ENCODE assay signal across 16 cellular contexts in the genomic region with DNA sequence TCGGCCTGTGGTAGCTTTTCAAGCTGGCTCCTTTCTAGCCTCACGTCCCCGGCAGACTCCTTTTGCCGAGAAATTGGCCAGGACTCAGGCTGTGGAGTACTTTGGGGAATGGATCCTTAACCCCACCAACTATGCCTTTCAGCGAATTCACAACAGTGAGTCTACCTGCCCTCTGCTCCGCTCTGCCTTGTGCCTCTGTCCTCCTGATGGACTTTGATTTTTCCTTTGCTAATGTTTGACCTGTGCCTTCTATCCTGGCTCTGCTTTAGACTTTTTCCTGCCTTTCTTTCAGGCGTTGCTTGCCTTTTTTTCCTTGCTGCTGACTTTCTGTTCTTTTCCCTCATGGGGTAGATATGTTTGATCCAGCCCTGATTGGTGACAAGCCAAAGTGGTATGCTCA. TPM values are rescaled to one million over a fixed set of nuclear protein-coding genes. Genes with fewer than 3 reads are reported as not detected.
A peak's percentile ranks its signal among the peaks of the same experiment; 100 is the strongest.
DNase-seq lines count a peak whose midpoint lies in the region; ATAC-seq and TF ChIP-seq lines count a peak whose summit lies in the region.
"Had no signal": no experiment of that assay in that cellular context is flagged by ENCODE, and none has a peak within 500 bp of the region (broad histone marks: within the 10 kb centered on the region; RNA-seq: fewer than 3 reads in every experiment).

No MANE protein-coding gene starts in this region.

- TF ChIP-seq CTCF in left ventricle myocardium inferior (IDR thresholded peaks at IDR 0.05; ENCODE audit: borderline replicate concordance) (no peak), nephron progenitor cell (IDR thresholded peaks at IDR 0.05) (no peak)

- H3K79me2 ChIP-seq in trophoblast cell (ENCODE audit: control insufficient read depth, insufficient read depth, low read length, poor library complexity): no peaks in the 10 kb centered on the region

- peaks cover 64% of the 10 kb centered on the region for H3K4me1 ChIP-seq in left ventricle myocardium inferior
- no peaks in the 10 kb centered on the region for H3K4me1 ChIP-seq in effector memory CD4-positive, alpha-beta T cell (ENCODE audit: control insufficient read depth, insufficient read depth, low read length, poor library complexity, severe bottlenecking)
- H3K4me1 ChIP-seq in trophoblast cell (ENCODE audit: control insufficient read depth in 1 of 2, insufficient read depth in 2 of 2, low read length in 2 of 2): no peaks in the 10 kb centered on the region

- no peak overlapping the region for H3K4ac ChIP-seq in trophoblast cell (ENCODE audit: low read depth, low read length)

- no peak overlapping the region for H2AK5ac ChIP-seq in trophoblast cell (ENCODE audit: low read length)

- H4K12ac ChIP-seq in trophoblast cell (ENCODE audit: low read depth, low read length): no peak overlapping the region

- intact Hi-C loops in left ventricle myocardium inferior (cut with micrococcal nuclease) (no loop called here), left cardiac atrium (cut with DNase I) (no loop called here)

- H3K27me3 ChIP-seq in left ventricle myocardium inferior (ENCODE audit: low read depth) (no peaks in the 10 kb centered on the region), trophoblast cell (ENCODE audit: insufficient read depth, low read length) (no peaks in the 10 kb centered on the region)
- no peaks in the 10 kb centered on the region for H3K27me3 ChIP-seq in effector memory CD4-positive, alpha-beta T cell (replicated peaks; ENCODE audit: control insufficient read depth, insufficient read depth, low read length, poor library complexity, severe bottlenecking)

- H3K36me3 ChIP-seq in left ventricle myocardium inferior (peaks cover 100% of the 10 kb centered on the region), trophoblast cell (ENCODE audit: control insufficient read depth in 1 of 2, insufficient read depth in 2 of 2, low read length in 2 of 2) (peaks cover 51 to 67% of the 10 kb centered on the region in 2 experiments)
- H3K36me3 ChIP-seq in effector memory CD4-positive, alpha-beta T cell (ENCODE audit: control insufficient read depth, insufficient read depth, low read length): peaks cover 84% of the 10 kb centered on the region

- no peak overlapping the region for H4K8ac ChIP-seq in trophoblast cell (ENCODE audit: low read depth, low read length)

- H3K4me3 Mint-ChIP-seq in nephron progenitor cell: no peak overlapping the region
- H3K4me3 Mint-ChIP-seq in stimulated activated naive B cell treated with anti-CD40 and anti-IgM and Interleukin-4, amounts not matched to agents 10 μg/mL and 1 μg/mL and 100 μg/mL, for 72 hours: no peak overlapping the region
- H3K4me3 Mint-ChIP-seq: B cell; CD4-positive, alpha-beta T cell had no signal

- H3K4me2 ChIP-seq in trophoblast cell (ENCODE audit: low read length): no peak overlapping the region

- peaks cover 60% of the 10 kb centered on the region for H3K36me3 Mint-ChIP-seq in nephron progenitor cell (ENCODE audit: low read depth)
- H3K36me3 Mint-ChIP-seq in stimulated activated naive B cell treated with anti-CD40 and anti-IgM and Interleukin-4, amounts not matched to agents 10 μg/mL and 1 μg/mL and 100 μg/mL, for 72 hours: peaks cover 38 to 55% of the 10 kb centered on the region in 2 donors

- H3K9me3 ChIP-seq in left ventricle myocardium inferior (replicated peaks) (no peaks in the 10 kb centered on the region), trophoblast cell (ENCODE audit: insufficient read depth, low read depth, low read length) (no peaks in the 10 kb centered on the region)
- H3K9me3 ChIP-seq in effector memory CD4-positive, alpha-beta T cell (ENCODE audit: control insufficient read depth, low read length): no peaks in the 10 kb centered on the region

- H3K4me3 ChIP-seq in left ventricle myocardium inferior: no peak overlapping the region
- no peak overlapping the region for H3K4me3 ChIP-seq in effector memory CD4-positive, alpha-beta T cell (ENCODE audit: insufficient read depth, low read depth, low read length, poor library complexity, severe bottlenecking)
- H3K4me3 ChIP-seq in trophoblast cell (ENCODE audit: low read depth, low read length): no peak overlapping the region
- H3K4me3 ChIP-seq: GM12878, GM23248 had no signal

- H3K27me3 Mint-ChIP-seq in nephron progenitor cell (ENCODE audit: low read depth, poor library complexity): no peaks in the 10 kb centered on the region
- no peaks in the 10 kb centered on the region for H3K27me3 Mint-ChIP-seq in stimulated activated naive B cell treated with anti-CD40 and anti-IgM and Interleukin-4, amounts not matched to agents 10 μg/mL and 1 μg/mL and 100 μg/mL, for 72 hours
- H3K27me3 Mint-ChIP-seq: B cell; CD4-positive, alpha-beta T cell had no signal

- H3K27ac Mint-ChIP-seq in nephron progenitor cell: peak overlapping the region; percentile 6
- H3K27ac Mint-ChIP-seq in stimulated activated naive B cell treated with anti-CD40 and anti-IgM and Interleukin-4, amounts not matched to agents 10 μg/mL and 1 μg/mL and 100 μg/mL, for 72 hours: peak overlapping the region; percentile 59
- H3K27ac Mint-ChIP-seq: B cell; CD4-positive, alpha-beta T cell had no signal

- H2BK120ac ChIP-seq in trophoblast cell (ENCODE audit: insufficient read depth, low read length, poor library complexity): no peak overlapping the region

- no peak overlapping the region for H3K18ac ChIP-seq in trophoblast cell (ENCODE audit: low read length)

- H2BK12ac ChIP-seq in trophoblast cell (ENCODE audit: low read length): no peak overlapping the region

- no peak overlapping the region for H2AFZ ChIP-seq in trophoblast cell (ENCODE audit: insufficient read depth, low read length, poor library complexity)
- H2AFZ ChIP-seq: GM23248 had no signal

- no peak for DNase-seq in left ventricle myocardium inferior
- no peak for DNase-seq in left cardiac atrium
- no peak for DNase-seq in left lobe of liver (ENCODE audit: low spot score)
- no peak for DNase-seq in nephron progenitor cell
- no peak for DNase-seq in stimulated activated naive B cell treated with anti-CD40 and anti-IgM and Interleukin-4, amounts not matched to agents 10 μg/mL and 1 μg/mL and 100 μg/mL, for 72 hours
- no peak for DNase-seq in effector memory CD4-positive, alpha-beta T cell
- DNase-seq in trophoblast cell: no peak
- DNase-seq: C1 segment of cervical spinal cord; Calu3; CD4-positive, alpha-beta T cell; DMS 273 treated with DMSO at 0.1 percent for 48 hours; GM23248; H7 had no signal

- WGBS in trophoblast cell (ENCODE audit: extremely low coverage, insufficient coverage, insufficient read length): no CpG with 5 or more reads among the region's 7 CpGs

- H3K9ac ChIP-seq in trophoblast cell (ENCODE audit: low read length): no peak overlapping the region
- H3K9ac ChIP-seq: GM23248 had no signal

- H4K91ac ChIP-seq in trophoblast cell (ENCODE audit: low read depth, low read length): no peak overlapping the region

- ATAC-seq in left cardiac atrium (no peak), left lobe of liver (peak; percentile 97), HG03439 (IDR thresholded peaks at IDR 0.05; ENCODE audit: unreplicated experiment) (no peak)
- no peak for ATAC-seq in stimulated activated naive B cell treated with anti-CD40 and anti-IgM and Interleukin-4, amounts not matched to agents 10 μg/mL and 1 μg/mL and 100 μg/mL, for 72 hours (replicated peaks)
- ATAC-seq: GM12878 had no signal

- H3K79me1 ChIP-seq in trophoblast cell (ENCODE audit: low read length): no peaks in the 10 kb centered on the region

- H3K23ac ChIP-seq in trophoblast cell (ENCODE audit: low read length): no peak overlapping the region

- no peaks in the 10 kb centered on the region for H3K9me3 Mint-ChIP-seq in nephron progenitor cell
- no peaks in the 10 kb centered on the region for H3K9me3 Mint-ChIP-seq in stimulated activated naive B cell treated with anti-CD40 and anti-IgM and Interleukin-4, amounts not matched to agents 10 μg/mL and 1 μg/mL and 100 μg/mL, for 72 hours
- H3K9me3 Mint-ChIP-seq: CD4-positive, alpha-beta T cell had no signal

- H3K27ac ChIP-seq in left ventricle myocardium inferior (replicated peaks) (peak overlapping the region; percentile 6), trophoblast cell (ENCODE audit: low read depth, low read length) (no peak overlapping the region)
- H3K27ac ChIP-seq in effector memory CD4-positive, alpha-beta T cell (ENCODE audit: insufficient read depth, low read length, poor library complexity, severe bottlenecking): no peak overlapping the region
- H3K27ac ChIP-seq: GM23248 had no signal

- H2BK5ac ChIP-seq in trophoblast cell (ENCODE audit: low read depth, low read length, poor library complexity): no peak overlapping the region

- no peak overlapping the region for H3K14ac ChIP-seq in trophoblast cell (ENCODE audit: low read length)

- no peaks in the 10 kb centered on the region for H3K4me1 Mint-ChIP-seq in nephron progenitor cell
- no peaks in the 10 kb centered on the region for H3K4me1 Mint-ChIP-seq in stimulated activated naive B cell treated with anti-CD40 and anti-IgM and Interleukin-4, amounts not matched to agents 10 μg/mL and 1 μg/mL and 100 μg/mL, for 72 hours
- H3K4me1 Mint-ChIP-seq: B cell had no signal

RNA-seq across cellular contexts. Expression of gene MADD, which starts 12.5 kb away (rescaled TPM):
- 40.9 TPM for total RNA-seq in left ventricle myocardium inferior
- 10 to 100 TPM; 29.5 to 37.0 TPM for total RNA-seq in left cardiac atrium
- total RNA-seq in left lobe of liver: 24.4 TPM
- polyA plus RNA-seq in trophoblast cell (2013): 16.4 and 17.0 TPM in 2 replicates

RNA-seq across cellular contexts. Expression of gene NR1H3, which starts 24.7 kb away (rescaled TPM):
- 11.7 TPM for total RNA-seq in left ventricle myocardium inferior
- 10 to 100 TPM; 18.2 to 44.9 TPM for total RNA-seq in left cardiac atrium
- 94.0 TPM for total RNA-seq in left lobe of liver
- 14.6 and 14.7 TPM in 2 replicates for polyA plus RNA-seq in trophoblast cell (2013)

RNA-seq across cellular contexts. Expression of gene ACP2, which starts 33.8 kb away (rescaled TPM):
- total RNA-seq in left ventricle myocardium inferior (17.7 TPM), left cardiac atrium (10 to 100 TPM; 25.1 to 26.2 TPM), left lobe of liver (72.9 TPM)
- 21.9 and 23.1 TPM in 2 replicates for polyA plus RNA-seq in trophoblast cell (2013)
